In genomic region chr16:68113059-68113757, GRCh38 we compare ENCODE assay signal across 1 cellular context.
A peak's percentile ranks its signal among the peaks of the same experiment; 100 is the strongest.
TF ChIP-seq lines count a peak whose summit lies in the region.

No MANE protein-coding gene starts in this region.

TF ChIP-seq in HepG2, 621 proteins besides CTCF, POLR2A, EP300 and RAD21 (continued from another document and continues in another):
- peak; percentile 70 for TF ChIP-seq ZGPAT (CRISPR knock-in tag; IDR thresholded peaks at IDR 0.05)
- no peak for TF ChIP-seq ZFYVE20 (CRISPR knock-in tag; IDR thresholded peaks at IDR 0.05; ENCODE audit: borderline replicate concordance, low read depth)
- no peak for TF ChIP-seq ZNF546 (CRISPR knock-in tag; conservative IDR thresholded peaks at IDR 0.05)
- TF ChIP-seq TP53 (CRISPR knock-in tag; conservative IDR thresholded peaks at IDR 0.05): no peak; the same call in 1 of the 2 replicates
- TF ChIP-seq ZNF160 (CRISPR knock-in tag; IDR thresholded peaks at IDR 0.05): no peak; the same call in 1 of the 2 replicates
- no peak for TF ChIP-seq MTF1 (CRISPR knock-in tag; IDR thresholded peaks at IDR 0.05)
- no peak for TF ChIP-seq ZFP36L2 (CRISPR knock-in tag; IDR thresholded peaks at IDR 0.05)
- no peak for TF ChIP-seq GABPA (IDR thresholded peaks at IDR 0.05; ENCODE audit: low read depth, low read length)
- TF ChIP-seq GABPA (CRISPR knock-in tag; IDR thresholded peaks at IDR 0.05; ENCODE audit: low read depth): no peak
- no peak for TF ChIP-seq TFDP2 (CRISPR knock-in tag; IDR thresholded peaks at IDR 0.05)
- no peak for TF ChIP-seq PHF5A (CRISPR knock-in tag; IDR thresholded peaks at IDR 0.05; ENCODE audit: low read depth, unreplicated experiment)
- peak; percentile 98 for TF ChIP-seq ISL2 (CRISPR knock-in tag; IDR thresholded peaks at IDR 0.05)
- TF ChIP-seq GLMP (CRISPR knock-in tag; IDR thresholded peaks at IDR 0.05; ENCODE audit: borderline replicate concordance): no peak
- TF ChIP-seq TEAD3 (CRISPR knock-in tag; optimal IDR thresholded peaks at IDR 0.05; ENCODE audit: borderline replicate concordance): peak; percentile 43
- TF ChIP-seq ZNF382 (CRISPR knock-in tag; IDR thresholded peaks at IDR 0.05; ENCODE audit: borderline replicate concordance): no peak
- TF ChIP-seq NFRKB (IDR thresholded peaks at IDR 0.05): no peak
- no peak; the same call in 1 of the 2 replicates for TF ChIP-seq ZNF468 (CRISPR knock-in tag; IDR thresholded peaks at IDR 0.05)
- TF ChIP-seq, protein P1, sequence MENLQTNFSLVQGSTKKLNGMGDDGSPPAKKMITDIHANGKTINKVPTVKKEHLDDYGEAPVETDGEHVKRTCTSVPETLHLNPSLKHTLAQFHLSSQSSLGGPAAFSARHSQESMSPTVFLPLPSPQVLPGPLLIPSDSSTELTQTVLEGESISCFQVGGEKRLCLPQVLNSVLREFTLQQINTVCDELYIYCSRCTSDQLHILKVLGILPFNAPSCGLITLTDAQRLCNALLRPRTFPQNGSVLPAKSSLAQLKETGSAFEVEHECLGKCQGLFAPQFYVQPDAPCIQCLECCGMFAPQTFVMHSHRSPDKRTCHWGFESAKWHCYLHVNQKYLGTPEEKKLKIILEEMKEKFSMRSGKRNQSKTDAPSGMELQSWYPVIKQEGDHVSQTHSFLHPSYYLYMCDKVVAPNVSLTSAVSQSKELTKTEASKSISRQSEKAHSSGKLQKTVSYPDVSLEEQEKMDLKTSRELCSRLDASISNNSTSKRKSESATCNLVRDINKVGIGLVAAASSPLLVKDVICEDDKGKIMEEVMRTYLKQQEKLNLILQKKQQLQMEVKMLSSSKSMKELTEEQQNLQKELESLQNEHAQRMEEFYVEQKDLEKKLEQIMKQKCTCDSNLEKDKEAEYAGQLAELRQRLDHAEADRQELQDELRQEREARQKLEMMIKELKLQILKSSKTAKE (CRISPR knock-in tag; IDR thresholded peaks at IDR 0.05; ENCODE audit: borderline replicate concordance): no peak; the same call in 1 of the 2 replicates
- TF ChIP-seq, protein P2, sequence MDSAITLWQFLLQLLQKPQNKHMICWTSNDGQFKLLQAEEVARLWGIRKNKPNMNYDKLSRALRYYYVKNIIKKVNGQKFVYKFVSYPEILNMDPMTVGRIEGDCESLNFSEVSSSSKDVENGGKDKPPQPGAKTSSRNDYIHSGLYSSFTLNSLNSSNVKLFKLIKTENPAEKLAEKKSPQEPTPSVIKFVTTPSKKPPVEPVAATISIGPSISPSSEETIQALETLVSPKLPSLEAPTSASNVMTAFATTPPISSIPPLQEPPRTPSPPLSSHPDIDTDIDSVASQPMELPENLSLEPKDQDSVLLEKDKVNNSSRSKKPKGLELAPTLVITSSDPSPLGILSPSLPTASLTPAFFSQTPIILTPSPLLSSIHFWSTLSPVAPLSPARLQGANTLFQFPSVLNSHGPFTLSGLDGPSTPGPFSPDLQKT (CRISPR knock-in tag; IDR thresholded peaks at IDR 0.05; ENCODE audit: borderline replicate concordance): no peak
- TF ChIP-seq MIER3 (CRISPR knock-in tag; IDR thresholded peaks at IDR 0.05; ENCODE audit: borderline replicate concordance): peak; percentile 89; the same call in 1 of the 2 replicates
- no peak for TF ChIP-seq ZNF512 (CRISPR knock-in tag; IDR thresholded peaks at IDR 0.05)
- no peak for TF ChIP-seq ZNF552 (CRISPR knock-in tag; IDR thresholded peaks at IDR 0.05; ENCODE audit: borderline replicate concordance)
- TF ChIP-seq RCOR2 (CRISPR knock-in tag; IDR thresholded peaks at IDR 0.05): peak; percentile 93
- TF ChIP-seq RELA (CRISPR knock-in tag; IDR thresholded peaks at IDR 0.05): no peak
- no peak for TF ChIP-seq ZNF101 (CRISPR knock-in tag; IDR thresholded peaks at IDR 0.05; ENCODE audit: borderline replicate concordance, low read depth)
- peak; percentile 65 for TF ChIP-seq SP5 (CRISPR knock-in tag; IDR thresholded peaks at IDR 0.05; ENCODE audit: borderline replicate concordance, low read depth)
- no peak for TF ChIP-seq ZNF674 (CRISPR knock-in tag; IDR thresholded peaks at IDR 0.05; ENCODE audit: low read depth)
- TF ChIP-seq DNMT1 (CRISPR knock-in tag; IDR thresholded peaks at IDR 0.05): no peak
- TF ChIP-seq ZC3H13 (CRISPR knock-in tag; IDR thresholded peaks at IDR 0.05): no peak
- TF ChIP-seq ZNF451 (CRISPR knock-in tag; IDR thresholded peaks at IDR 0.05): no peak
- TF ChIP-seq FOXK1 (CRISPR knock-in tag; IDR thresholded peaks at IDR 0.05; ENCODE audit: borderline replicate concordance, low read depth): peak; percentile 94
- TF ChIP-seq FOSL1 (CRISPR knock-in tag; IDR thresholded peaks at IDR 0.05; ENCODE audit: borderline replicate concordance): no peak
- TF ChIP-seq SOX6 (IDR thresholded peaks at IDR 0.05): no peak
- peak; percentile 98 for TF ChIP-seq SOX6 (CRISPR knock-in tag; IDR thresholded peaks at IDR 0.05)
- 0 out of 2 replicates have a peak, but pooled peaks have one; percentile 41 for TF ChIP-seq FLYWCH1 (CRISPR knock-in tag; IDR thresholded peaks at IDR 0.05)
- TF ChIP-seq, protein P3, sequence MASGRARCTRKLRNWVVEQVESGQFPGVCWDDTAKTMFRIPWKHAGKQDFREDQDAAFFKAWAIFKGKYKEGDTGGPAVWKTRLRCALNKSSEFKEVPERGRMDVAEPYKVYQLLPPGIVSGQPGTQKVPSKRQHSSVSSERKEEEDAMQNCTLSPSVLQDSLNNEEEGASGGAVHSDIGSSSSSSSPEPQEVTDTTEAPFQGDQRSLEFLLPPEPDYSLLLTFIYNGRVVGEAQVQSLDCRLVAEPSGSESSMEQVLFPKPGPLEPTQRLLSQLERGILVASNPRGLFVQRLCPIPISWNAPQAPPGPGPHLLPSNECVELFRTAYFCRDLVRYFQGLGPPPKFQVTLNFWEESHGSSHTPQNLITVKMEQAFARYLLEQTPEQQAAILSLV (CRISPR knock-in tag; IDR thresholded peaks at IDR 0.05; ENCODE audit: borderline replicate concordance): no peak
- TF ChIP-seq, protein P4, sequence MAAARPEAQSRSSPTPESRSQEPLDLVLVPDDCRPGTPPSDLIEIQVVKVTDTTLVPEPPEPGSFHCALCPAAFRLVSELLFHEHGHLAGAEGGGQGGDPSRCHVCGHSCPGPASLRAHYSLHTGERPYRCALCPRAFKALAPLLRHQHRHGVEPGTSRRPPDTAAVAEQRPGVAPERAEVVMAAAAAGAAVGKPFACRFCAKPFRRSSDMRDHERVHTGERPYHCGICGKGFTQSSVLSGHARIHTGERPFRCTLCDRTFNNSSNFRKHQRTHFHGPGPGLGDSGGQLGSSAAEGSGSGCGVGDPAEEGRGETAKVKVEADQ (CRISPR knock-in tag; IDR thresholded peaks at IDR 0.05; ENCODE audit: borderline replicate concordance): no peak; the same call in 1 of the 2 replicates
- no peak; the same call in 1 of the 2 replicates for TF ChIP-seq THAP8 (CRISPR knock-in tag; IDR thresholded peaks at IDR 0.05; ENCODE audit: borderline replicate concordance)
- TF ChIP-seq ZNF34 (CRISPR knock-in tag; IDR thresholded peaks at IDR 0.05; ENCODE audit: borderline replicate concordance): 0 out of 2 replicates have a peak, but pooled peaks have one; percentile 0
- no peak for TF ChIP-seq PLRG1 (conservative IDR thresholded peaks at IDR 0.05)
- no peak for TF ChIP-seq ZNF414 (CRISPR knock-in tag; IDR thresholded peaks at IDR 0.05)
- peak; percentile 73 for TF ChIP-seq ZMYM4 (CRISPR knock-in tag; IDR thresholded peaks at IDR 0.05)
- TF ChIP-seq TBP (CRISPR knock-in tag; IDR thresholded peaks at IDR 0.05): no peak
- no peak; the same call in none of the 2 replicates for TF ChIP-seq ERF (CRISPR knock-in tag; IDR thresholded peaks at IDR 0.05)
- no peak for TF ChIP-seq ZNF543 (CRISPR knock-in tag; IDR thresholded peaks at IDR 0.05)
- peak; percentile 98 for TF ChIP-seq CEBPB (IDR thresholded peaks at IDR 0.05; ENCODE audit: borderline replicate concordance, low read depth, low read length)
- TF ChIP-seq FOXA1 (IDR thresholded peaks at IDR 0.05): no peak
- peak; percentile 22; the same call in 1 of the 2 replicates for TF ChIP-seq FOXA1 (CRISPR knock-in tag; IDR thresholded peaks at IDR 0.05)
- TF ChIP-seq, protein P5, sequence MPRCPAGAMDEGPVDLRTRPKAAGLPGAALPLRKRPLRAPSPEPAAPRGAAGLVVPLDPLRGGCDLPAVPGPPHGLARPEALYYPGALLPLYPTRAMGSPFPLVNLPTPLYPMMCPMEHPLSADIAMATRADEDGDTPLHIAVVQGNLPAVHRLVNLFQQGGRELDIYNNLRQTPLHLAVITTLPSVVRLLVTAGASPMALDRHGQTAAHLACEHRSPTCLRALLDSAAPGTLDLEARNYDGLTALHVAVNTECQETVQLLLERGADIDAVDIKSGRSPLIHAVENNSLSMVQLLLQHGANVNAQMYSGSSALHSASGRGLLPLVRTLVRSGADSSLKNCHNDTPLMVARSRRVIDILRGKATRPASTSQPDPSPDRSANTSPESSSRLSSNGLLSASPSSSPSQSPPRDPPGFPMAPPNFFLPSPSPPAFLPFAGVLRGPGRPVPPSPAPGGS (CRISPR knock-in tag; IDR thresholded peaks at IDR 0.05): no peak
- peak; percentile 96 for TF ChIP-seq ONECUT2 (CRISPR knock-in tag; IDR thresholded peaks at IDR 0.05)
- peak; percentile 17 for TF ChIP-seq ZEB1 (IDR thresholded peaks at IDR 0.05; ENCODE audit: insufficient replicate concordance, low read depth)
- TF ChIP-seq ZNF569 (CRISPR knock-in tag; IDR thresholded peaks at IDR 0.05; ENCODE audit: borderline replicate concordance): no peak; the same call in 1 of the 2 replicates
- peak; percentile 55; the same call in 1 of the 3 replicates for TF ChIP-seq MXI1 (IDR thresholded peaks at IDR 0.05; ENCODE audit: borderline replicate concordance, low read depth, low read length)
- no peak for TF ChIP-seq MAFK (conservative IDR thresholded peaks at IDR 0.05 in 1 of 2, IDR thresholded peaks at IDR 0.05 in 1 of 2; ENCODE audit: low read length in 2 of 2)
- TF ChIP-seq NFYC (CRISPR knock-in tag; IDR thresholded peaks at IDR 0.05): no peak
